Comparison of ENCODE assay signal across 7 cellular contexts in genomic region chr1:14710331-14710730, GRCh38.
"Had no signal": no experiment of that assay in that cellular context is flagged by ENCODE, and none has a peak within 500 bp of the region (broad histone marks: within the 10 kb centered on the region; RNA-seq: fewer than 3 reads in every experiment).

No MANE protein-coding gene starts in this region.

- H3K27ac ChIP-seq: HL-60, KMS-11 had no signal

- H3K4me2 ChIP-seq: KMS-11 had no signal

- ATAC-seq: HepG2 had no signal

- FAIRE-seq: HepG2, HTR-8/SVneo had no signal

- H3K9ac ChIP-seq: KMS-11 had no signal

- DNase-seq: IMR-90, KBM-7, KG1 had no signal
